In genomic region chr12:31715283-31715825, GRCh38 we compare ENCODE assay signal across 1 cellular context.
TF ChIP-seq lines count a peak whose summit lies in the region.

No MANE protein-coding gene starts in this region.

TF ChIP-seq in K562, 482 proteins besides CTCF, POLR2A, EP300 and RAD21 (continued from another document and continues in another):
- TF ChIP-seq, protein P1, sequence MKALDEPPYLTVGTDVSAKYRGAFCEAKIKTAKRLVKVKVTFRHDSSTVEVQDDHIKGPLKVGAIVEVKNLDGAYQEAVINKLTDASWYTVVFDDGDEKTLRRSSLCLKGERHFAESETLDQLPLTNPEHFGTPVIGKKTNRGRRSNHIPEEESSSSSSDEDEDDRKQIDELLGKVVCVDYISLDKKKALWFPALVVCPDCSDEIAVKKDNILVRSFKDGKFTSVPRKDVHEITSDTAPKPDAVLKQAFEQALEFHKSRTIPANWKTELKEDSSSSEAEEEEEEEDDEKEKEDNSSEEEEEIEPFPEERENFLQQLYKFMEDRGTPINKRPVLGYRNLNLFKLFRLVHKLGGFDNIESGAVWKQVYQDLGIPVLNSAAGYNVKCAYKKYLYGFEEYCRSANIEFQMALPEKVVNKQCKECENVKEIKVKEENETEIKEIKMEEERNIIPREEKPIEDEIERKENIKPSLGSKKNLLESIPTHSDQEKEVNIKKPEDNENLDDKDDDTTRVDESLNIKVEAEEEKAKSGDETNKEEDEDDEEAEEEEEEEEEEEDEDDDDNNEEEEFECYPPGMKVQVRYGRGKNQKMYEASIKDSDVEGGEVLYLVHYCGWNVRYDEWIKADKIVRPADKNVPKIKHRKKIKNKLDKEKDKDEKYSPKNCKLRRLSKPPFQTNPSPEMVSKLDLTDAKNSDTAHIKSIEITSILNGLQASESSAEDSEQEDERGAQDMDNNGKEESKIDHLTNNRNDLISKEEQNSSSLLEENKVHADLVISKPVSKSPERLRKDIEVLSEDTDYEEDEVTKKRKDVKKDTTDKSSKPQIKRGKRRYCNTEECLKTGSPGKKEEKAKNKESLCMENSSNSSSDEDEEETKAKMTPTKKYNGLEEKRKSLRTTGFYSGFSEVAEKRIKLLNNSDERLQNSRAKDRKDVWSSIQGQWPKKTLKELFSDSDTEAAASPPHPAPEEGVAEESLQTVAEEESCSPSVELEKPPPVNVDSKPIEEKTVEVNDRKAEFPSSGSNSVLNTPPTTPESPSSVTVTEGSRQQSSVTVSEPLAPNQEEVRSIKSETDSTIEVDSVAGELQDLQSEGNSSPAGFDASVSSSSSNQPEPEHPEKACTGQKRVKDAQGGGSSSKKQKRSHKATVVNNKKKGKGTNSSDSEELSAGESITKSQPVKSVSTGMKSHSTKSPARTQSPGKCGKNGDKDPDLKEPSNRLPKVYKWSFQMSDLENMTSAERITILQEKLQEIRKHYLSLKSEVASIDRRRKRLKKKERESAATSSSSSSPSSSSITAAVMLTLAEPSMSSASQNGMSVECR (CRISPR knock-in tag; IDR thresholded peaks at IDR 0.05) = no peak
- no peak for TF ChIP-seq ARHGAP35 (IDR thresholded peaks at IDR 0.05; ENCODE audit: partially characterized antibody)
- TF ChIP-seq DMBX1 (CRISPR knock-in tag; IDR thresholded peaks at IDR 0.05; ENCODE audit: borderline replicate concordance) = 0 out of 2 replicates have a peak, but pooled peaks have one; percentile 37
- TF ChIP-seq SMARCA4 (IDR thresholded peaks at IDR 0.05) = peak; percentile 96
- TF ChIP-seq ETV1 (tag; conservative IDR thresholded peaks at IDR 0.05; ENCODE audit: low read depth) = peak; percentile 85
- TF ChIP-seq CREM (IDR thresholded peaks at IDR 0.05; ENCODE audit: low read depth) = peak; percentile 73; the same call in 1 of the 2 replicates
- TF ChIP-seq MAFF (IDR thresholded peaks at IDR 0.05; ENCODE audit: low read length) = no peak
- TF ChIP-seq ZNF445 (CRISPR knock-in tag; IDR thresholded peaks at IDR 0.05; ENCODE audit: low read depth) = no peak
- TF ChIP-seq, protein P2, sequence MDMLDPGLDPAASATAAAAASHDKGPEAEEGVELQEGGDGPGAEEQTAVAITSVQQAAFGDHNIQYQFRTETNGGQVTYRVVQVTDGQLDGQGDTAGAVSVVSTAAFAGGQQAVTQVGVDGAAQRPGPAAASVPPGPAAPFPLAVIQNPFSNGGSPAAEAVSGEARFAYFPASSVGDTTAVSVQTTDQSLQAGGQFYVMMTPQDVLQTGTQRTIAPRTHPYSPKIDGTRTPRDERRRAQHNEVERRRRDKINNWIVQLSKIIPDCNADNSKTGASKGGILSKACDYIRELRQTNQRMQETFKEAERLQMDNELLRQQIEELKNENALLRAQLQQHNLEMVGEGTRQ (CRISPR knock-in tag; IDR thresholded peaks at IDR 0.05) = no peak
- no peak for TF ChIP-seq ZNF232 (CRISPR knock-in tag; IDR thresholded peaks at IDR 0.05)
- 0 out of 2 replicates have a peak, but pooled peaks have one; percentile 21 for TF ChIP-seq OTX1 (CRISPR knock-in tag; IDR thresholded peaks at IDR 0.05)
- no peak for TF ChIP-seq ZNF444 (CRISPR knock-in tag; IDR thresholded peaks at IDR 0.05)
- no peak for TF ChIP-seq KLF10 (CRISPR knock-in tag; IDR thresholded peaks at IDR 0.05)
- no peak for TF ChIP-seq NR2C1 (IDR thresholded peaks at IDR 0.05)
- TF ChIP-seq NR2C1 (tag; IDR thresholded peaks at IDR 0.05) = peak; percentile 45; the same call in 1 of the 2 replicates
- TF ChIP-seq CCAR2 (IDR thresholded peaks at IDR 0.05; ENCODE audit: low read depth, low read length) = no peak
- TF ChIP-seq POLR2H (tag; IDR thresholded peaks at IDR 0.05; ENCODE audit: low read depth) = peak; percentile 86
- TF ChIP-seq HLTF (IDR thresholded peaks at IDR 0.05) = no peak
- no peak for TF ChIP-seq PHF21A (IDR thresholded peaks at IDR 0.05; ENCODE audit: borderline replicate concordance, low read depth)
- peak; percentile 82; the same call in 1 of the 2 replicates for TF ChIP-seq ZC3H8 (IDR thresholded peaks at IDR 0.05)
- no peak for TF ChIP-seq SP1 (CRISPR knock-in tag; IDR thresholded peaks at IDR 0.05)
- TF ChIP-seq PHB2 (IDR thresholded peaks at IDR 0.05; ENCODE audit: low read depth) = no peak
- TF ChIP-seq SIN3A (IDR thresholded peaks at IDR 0.05; ENCODE audit: borderline replicate concordance in 2 of 2, control insufficient read depth in 1 of 2, low read depth in 2 of 2, low read length in 2 of 2) = no peak
- no peak for TF ChIP-seq RBM14 (IDR thresholded peaks at IDR 0.05; ENCODE audit: borderline replicate concordance, insufficient read depth, low read depth, low read length)
- TF ChIP-seq PPARD (CRISPR knock-in tag; IDR thresholded peaks at IDR 0.05) = no peak
- TF ChIP-seq ELF1 (tag; IDR thresholded peaks at IDR 0.05) = peak; percentile 94
- TF ChIP-seq RNF2 (IDR thresholded peaks at IDR 0.05) = peak; percentile 91
- TF ChIP-seq GATAD2A (IDR thresholded peaks at IDR 0.05) = no peak
- TF ChIP-seq HMBOX1 (IDR thresholded peaks at IDR 0.05) = peak; percentile 89
- no peak for TF ChIP-seq DNMT1 (IDR thresholded peaks at IDR 0.05)
- no peak for TF ChIP-seq ZFP36 (IDR thresholded peaks at IDR 0.05; ENCODE audit: low read depth, low read length, partially characterized antibody)
- TF ChIP-seq NFYB (IDR thresholded peaks at IDR 0.05; ENCODE audit: extremely low read depth, insufficient read length) = no peak
- TF ChIP-seq ESRRB (CRISPR knock-in tag; IDR thresholded peaks at IDR 0.05; ENCODE audit: borderline replicate concordance) = no peak
- no peak for TF ChIP-seq MAFK (IDR thresholded peaks at IDR 0.05; ENCODE audit: low read length)
- no peak for TF ChIP-seq PTRF (tag; IDR thresholded peaks at IDR 0.05)
- TF ChIP-seq YBX1 (IDR thresholded peaks at IDR 0.05) = no peak
- peak; percentile 79 for TF ChIP-seq MTA3 (IDR thresholded peaks at IDR 0.05; ENCODE audit: borderline replicate concordance)
- TF ChIP-seq ZNF134 (CRISPR knock-in tag; conservative IDR thresholded peaks at IDR 0.05) = no peak
- no peak for TF ChIP-seq ATF6 (CRISPR knock-in tag; IDR thresholded peaks at IDR 0.05)
- peak; percentile 95 for TF ChIP-seq KAT8 (IDR thresholded peaks at IDR 0.05; ENCODE audit: low read depth)
- TF ChIP-seq HDAC1 (IDR thresholded peaks at IDR 0.05) = peak in 1 of 2 experiments; percentile 89; a peak in 2 of 4 replicates
- TF ChIP-seq HNRNPLL (IDR thresholded peaks at IDR 0.05; ENCODE audit: low read depth, low read length, poor library complexity, severe bottlenecking) = no peak
- no peak for TF ChIP-seq CEBPG (CRISPR knock-in tag; IDR thresholded peaks at IDR 0.05)
- 0 out of 4 replicates have a peak, but pooled peaks of 1 of the 2 experiments have one; percentile 4 for TF ChIP-seq CEBPG (tag; conservative IDR thresholded peaks at IDR 0.05 in 1 of 2, IDR thresholded peaks at IDR 0.05 in 1 of 2)
- TF ChIP-seq BRCA1 (IDR thresholded peaks at IDR 0.05) = no peak
- no peak for TF ChIP-seq BRCA1 (CRISPR knock-in tag; IDR thresholded peaks at IDR 0.05)
- no peak for TF ChIP-seq ILK (tag; IDR thresholded peaks at IDR 0.05; ENCODE audit: borderline replicate concordance, low read depth)
- TF ChIP-seq, protein P3, sequence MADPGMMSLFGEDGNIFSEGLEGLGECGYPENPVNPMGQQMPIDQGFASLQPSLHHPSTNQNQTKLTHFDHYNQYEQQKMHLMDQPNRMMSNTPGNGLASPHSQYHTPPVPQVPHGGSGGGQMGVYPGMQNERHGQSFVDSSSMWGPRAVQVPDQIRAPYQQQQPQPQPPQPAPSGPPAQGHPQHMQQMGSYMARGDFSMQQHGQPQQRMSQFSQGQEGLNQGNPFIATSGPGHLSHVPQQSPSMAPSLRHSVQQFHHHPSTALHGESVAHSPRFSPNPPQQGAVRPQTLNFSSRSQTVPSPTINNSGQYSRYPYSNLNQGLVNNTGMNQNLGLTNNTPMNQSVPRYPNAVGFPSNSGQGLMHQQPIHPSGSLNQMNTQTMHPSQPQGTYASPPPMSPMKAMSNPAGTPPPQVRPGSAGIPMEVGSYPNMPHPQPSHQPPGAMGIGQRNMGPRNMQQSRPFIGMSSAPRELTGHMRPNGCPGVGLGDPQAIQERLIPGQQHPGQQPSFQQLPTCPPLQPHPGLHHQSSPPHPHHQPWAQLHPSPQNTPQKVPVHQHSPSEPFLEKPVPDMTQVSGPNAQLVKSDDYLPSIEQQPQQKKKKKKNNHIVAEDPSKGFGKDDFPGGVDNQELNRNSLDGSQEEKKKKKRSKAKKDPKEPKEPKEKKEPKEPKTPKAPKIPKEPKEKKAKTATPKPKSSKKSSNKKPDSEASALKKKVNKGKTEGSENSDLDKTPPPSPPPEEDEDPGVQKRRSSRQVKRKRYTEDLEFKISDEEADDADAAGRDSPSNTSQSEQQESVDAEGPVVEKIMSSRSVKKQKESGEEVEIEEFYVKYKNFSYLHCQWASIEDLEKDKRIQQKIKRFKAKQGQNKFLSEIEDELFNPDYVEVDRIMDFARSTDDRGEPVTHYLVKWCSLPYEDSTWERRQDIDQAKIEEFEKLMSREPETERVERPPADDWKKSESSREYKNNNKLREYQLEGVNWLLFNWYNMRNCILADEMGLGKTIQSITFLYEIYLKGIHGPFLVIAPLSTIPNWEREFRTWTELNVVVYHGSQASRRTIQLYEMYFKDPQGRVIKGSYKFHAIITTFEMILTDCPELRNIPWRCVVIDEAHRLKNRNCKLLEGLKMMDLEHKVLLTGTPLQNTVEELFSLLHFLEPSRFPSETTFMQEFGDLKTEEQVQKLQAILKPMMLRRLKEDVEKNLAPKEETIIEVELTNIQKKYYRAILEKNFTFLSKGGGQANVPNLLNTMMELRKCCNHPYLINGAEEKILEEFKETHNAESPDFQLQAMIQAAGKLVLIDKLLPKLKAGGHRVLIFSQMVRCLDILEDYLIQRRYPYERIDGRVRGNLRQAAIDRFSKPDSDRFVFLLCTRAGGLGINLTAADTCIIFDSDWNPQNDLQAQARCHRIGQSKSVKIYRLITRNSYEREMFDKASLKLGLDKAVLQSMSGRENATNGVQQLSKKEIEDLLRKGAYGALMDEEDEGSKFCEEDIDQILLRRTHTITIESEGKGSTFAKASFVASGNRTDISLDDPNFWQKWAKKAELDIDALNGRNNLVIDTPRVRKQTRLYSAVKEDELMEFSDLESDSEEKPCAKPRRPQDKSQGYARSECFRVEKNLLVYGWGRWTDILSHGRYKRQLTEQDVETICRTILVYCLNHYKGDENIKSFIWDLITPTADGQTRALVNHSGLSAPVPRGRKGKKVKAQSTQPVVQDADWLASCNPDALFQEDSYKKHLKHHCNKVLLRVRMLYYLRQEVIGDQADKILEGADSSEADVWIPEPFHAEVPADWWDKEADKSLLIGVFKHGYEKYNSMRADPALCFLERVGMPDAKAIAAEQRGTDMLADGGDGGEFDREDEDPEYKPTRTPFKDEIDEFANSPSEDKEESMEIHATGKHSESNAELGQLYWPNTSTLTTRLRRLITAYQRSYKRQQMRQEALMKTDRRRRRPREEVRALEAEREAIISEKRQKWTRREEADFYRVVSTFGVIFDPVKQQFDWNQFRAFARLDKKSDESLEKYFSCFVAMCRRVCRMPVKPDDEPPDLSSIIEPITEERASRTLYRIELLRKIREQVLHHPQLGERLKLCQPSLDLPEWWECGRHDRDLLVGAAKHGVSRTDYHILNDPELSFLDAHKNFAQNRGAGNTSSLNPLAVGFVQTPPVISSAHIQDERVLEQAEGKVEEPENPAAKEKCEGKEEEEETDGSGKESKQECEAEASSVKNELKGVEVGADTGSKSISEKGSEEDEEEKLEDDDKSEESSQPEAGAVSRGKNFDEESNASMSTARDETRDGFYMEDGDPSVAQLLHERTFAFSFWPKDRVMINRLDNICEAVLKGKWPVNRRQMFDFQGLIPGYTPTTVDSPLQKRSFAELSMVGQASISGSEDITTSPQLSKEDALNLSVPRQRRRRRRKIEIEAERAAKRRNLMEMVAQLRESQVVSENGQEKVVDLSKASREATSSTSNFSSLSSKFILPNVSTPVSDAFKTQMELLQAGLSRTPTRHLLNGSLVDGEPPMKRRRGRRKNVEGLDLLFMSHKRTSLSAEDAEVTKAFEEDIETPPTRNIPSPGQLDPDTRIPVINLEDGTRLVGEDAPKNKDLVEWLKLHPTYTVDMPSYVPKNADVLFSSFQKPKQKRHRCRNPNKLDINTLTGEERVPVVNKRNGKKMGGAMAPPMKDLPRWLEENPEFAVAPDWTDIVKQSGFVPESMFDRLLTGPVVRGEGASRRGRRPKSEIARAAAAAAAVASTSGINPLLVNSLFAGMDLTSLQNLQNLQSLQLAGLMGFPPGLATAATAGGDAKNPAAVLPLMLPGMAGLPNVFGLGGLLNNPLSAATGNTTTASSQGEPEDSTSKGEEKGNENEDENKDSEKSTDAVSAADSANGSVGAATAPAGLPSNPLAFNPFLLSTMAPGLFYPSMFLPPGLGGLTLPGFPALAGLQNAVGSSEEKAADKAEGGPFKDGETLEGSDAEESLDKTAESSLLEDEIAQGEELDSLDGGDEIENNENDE (IDR thresholded peaks at IDR 0.05; ENCODE audit: low read depth, low read length) = no peak
- TF ChIP-seq ADNP (tag; IDR thresholded peaks at IDR 0.05) = peak; percentile 38; the same call in 1 of the 2 replicates
- TF ChIP-seq LARP7 (IDR thresholded peaks at IDR 0.05) = no peak
- TF ChIP-seq, protein P4, sequence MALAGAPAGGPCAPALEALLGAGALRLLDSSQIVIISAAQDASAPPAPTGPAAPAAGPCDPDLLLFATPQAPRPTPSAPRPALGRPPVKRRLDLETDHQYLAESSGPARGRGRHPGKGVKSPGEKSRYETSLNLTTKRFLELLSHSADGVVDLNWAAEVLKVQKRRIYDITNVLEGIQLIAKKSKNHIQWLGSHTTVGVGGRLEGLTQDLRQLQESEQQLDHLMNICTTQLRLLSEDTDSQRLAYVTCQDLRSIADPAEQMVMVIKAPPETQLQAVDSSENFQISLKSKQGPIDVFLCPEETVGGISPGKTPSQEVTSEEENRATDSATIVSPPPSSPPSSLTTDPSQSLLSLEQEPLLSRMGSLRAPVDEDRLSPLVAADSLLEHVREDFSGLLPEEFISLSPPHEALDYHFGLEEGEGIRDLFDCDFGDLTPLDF (CRISPR knock-in tag; IDR thresholded peaks at IDR 0.05) = no peak
- TF ChIP-seq RBM34 (IDR thresholded peaks at IDR 0.05; ENCODE audit: borderline replicate concordance, insufficient read depth, low read length) = no peak
- no peak for TF ChIP-seq ZNF3 (CRISPR knock-in tag; IDR thresholded peaks at IDR 0.05)
- TF ChIP-seq MCM3 (IDR thresholded peaks at IDR 0.05) = no peak
